Comparison of ENCODE assay signal across 8 cellular contexts in genomic region chr1:241848680-241849344, GRCh38. TPM values are rescaled to one million over a fixed set of nuclear protein-coding genes. Genes with fewer than 3 reads are reported as not detected.
DNase-seq lines count a peak whose midpoint lies in the region; ATAC-seq, FAIRE-seq and TF ChIP-seq lines count a peak whose summit lies in the region.

No MANE protein-coding gene starts in this region.

- H3K36me3 Mint-ChIP-seq in astrocyte (ENCODE audit: low read depth, unreplicated experiment) (no peaks in the 10 kb centered on the region), natural killer cell (no peaks in the 10 kb centered on the region)

- H3K79me2 ChIP-seq in astrocyte (ENCODE audit: insufficient read depth, low read length): peaks cover 18% of the 10 kb centered on the region

- FAIRE-seq in astrocyte (lab: Jason Lieb, UNC): no peak
- FAIRE-seq in D721Med (lab: Jason Lieb, UNC): no peak

- H3K4me1 Mint-ChIP-seq in astrocyte (ENCODE audit: low read depth, unreplicated experiment) (no peaks in the 10 kb centered on the region), natural killer cell (peaks cover 16% of the 10 kb centered on the region in 2 donors)

- peak overlapping the region; percentile 100 for H2AFZ ChIP-seq in astrocyte (ENCODE audit: low read depth, low read length)

- TF ChIP-seq CTCF in GM06990 (IDR thresholded peaks at IDR 0.05; ENCODE audit: insufficient read depth, low read length, poor library complexity, severe bottlenecking): no peak
- no peak for TF ChIP-seq CTCF in astrocyte (IDR thresholded peaks at IDR 0.05; ENCODE audit: insufficient read depth, low read depth, low read length)
- no peak for TF ChIP-seq CTCF in natural killer cell (IDR thresholded peaks at IDR 0.05)
- TF ChIP-seq CTCF in D721Med (IDR thresholded peaks at IDR 0.05; ENCODE audit: insufficient read depth, missing control alignments): no peak

- intact Hi-C loops in natural killer cell (cut with micrococcal nuclease): loop anchor here (5.0 kb wide), 3 partner anchors 317 to 1408 kb away; partner anchors contain the start of genes CEP170, FH, KMO and SDCCAG8

- H3K27ac Mint-ChIP-seq in astrocyte (ENCODE audit: unreplicated experiment) (no peak overlapping the region), natural killer cell (peak overlapping the region; percentile 98 to 99)

- peak overlapping the region; percentile 98 for H3K27ac ChIP-seq in astrocyte (ENCODE audit: low read depth, low read length)

- DNase-seq in GM06990 (ENCODE audit: extremely low read depth, insufficient read length) (no peak), astrocyte (ENCODE audit: low read depth) (no peak), natural killer cell (no peak), NCI-H1694 (lab: John Stamatoyannopoulos, UW) (no peak), D721Med (ENCODE audit: insufficient read length, low spot score) (no peak)
- no peak for DNase-seq in stimulated activated naive CD4-positive, alpha-beta T cell treated with Interleukin-2 at 50 U/mL for 16 hours (lab: John Stamatoyannopoulos, UW)

- peak; percentile 8 for ATAC-seq in HG03135 (IDR thresholded peaks at IDR 0.05; ENCODE audit: unreplicated experiment)
- ATAC-seq in natural killer cell: no peak
- ATAC-seq in GM18517 (IDR thresholded peaks at IDR 0.05; ENCODE audit: unreplicated experiment): no peak

- H3K9me3 Mint-ChIP-seq in astrocyte (ENCODE audit: unreplicated experiment) (no peaks in the 10 kb centered on the region), natural killer cell (no peaks in the 10 kb centered on the region)

- H3K36me3 ChIP-seq in GM06990 (ENCODE audit: control insufficient read depth, insufficient read depth, low read length) (no peaks in the 10 kb centered on the region), astrocyte (ENCODE audit: insufficient read depth, low read length) (peaks cover 3% of the 10 kb centered on the region)

- H3K27me3 ChIP-seq in GM06990 (replicated peaks; ENCODE audit: control insufficient read depth, insufficient read depth, low read length): no peaks in the 10 kb centered on the region
- H3K27me3 ChIP-seq in astrocyte (ENCODE audit: insufficient read depth, low read length): no peaks in the 10 kb centered on the region

- peaks cover 10% of the 10 kb centered on the region for H3K4me1 ChIP-seq in astrocyte (ENCODE audit: insufficient read depth, low read length)

- H3K4me3 ChIP-seq in GM06990 (replicated peaks; ENCODE audit: low read depth, low read length) (peak overlapping the region; percentile 96), astrocyte (ENCODE audit: insufficient read depth, low read depth, low read length) (peak overlapping the region; percentile 92)

- H3K27me3 Mint-ChIP-seq in astrocyte (ENCODE audit: low read depth, unreplicated experiment): no peaks in the 10 kb centered on the region
- peaks cover 2 to 3% of the 10 kb centered on the region in 2 donors for H3K27me3 Mint-ChIP-seq in natural killer cell (ENCODE audit: low read depth in 2 of 2)

- H4K20me1 ChIP-seq in astrocyte (ENCODE audit: insufficient read depth, low read length): no peaks in the 10 kb centered on the region

- peak overlapping the region; percentile 94 for H3K9ac ChIP-seq in astrocyte (ENCODE audit: low read length)

- H3K4me3 Mint-ChIP-seq in astrocyte (ENCODE audit: unreplicated experiment): peak overlapping the region; percentile 97
- peak overlapping the region; percentile 99 for H3K4me3 Mint-ChIP-seq in natural killer cell

- H3K4me2 ChIP-seq in astrocyte (ENCODE audit: low read length): peak overlapping the region; percentile 98

- H3K9me3 ChIP-seq in astrocyte (ENCODE audit: insufficient read depth, low read depth, low read length): no peaks in the 10 kb centered on the region

RNA-seq across cellular contexts. Expression of gene EXO1, which starts 0.8 kb away (rescaled TPM):
- total RNA-seq in astrocyte (2.9 and 3.8 TPM in 2 replicates), natural killer cell (1 to 10 TPM; 1.6 to 2.7 (median 1.7) TPM)
